In the genomic region with DNA sequence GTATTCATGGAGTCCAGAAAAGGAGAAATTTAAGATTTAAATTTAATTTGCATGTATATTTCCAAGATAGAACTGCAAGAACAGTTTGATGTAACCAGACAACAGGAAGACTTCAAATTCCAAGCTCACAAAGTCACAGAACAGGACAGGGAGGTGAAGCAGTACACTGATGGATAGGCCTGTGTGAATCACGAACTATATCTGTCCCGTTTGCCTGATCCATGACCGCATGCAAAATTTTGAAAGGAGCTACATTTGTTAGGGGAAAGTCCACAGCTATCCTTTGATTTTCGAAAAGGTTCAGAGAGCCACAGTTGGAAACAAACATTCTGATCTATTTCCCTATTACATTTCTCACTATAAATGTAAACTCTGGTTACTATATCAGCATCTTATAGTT, we compare ENCODE assay signal across 26 cellular contexts.
"Had no signal": no experiment of that assay in that cellular context is flagged by ENCODE, and none has a peak within 500 bp of the region (broad histone marks: within the 10 kb centered on the region; RNA-seq: fewer than 3 reads in every experiment).

No MANE protein-coding gene starts in this region.

- DNase-seq: cerebellar nuclear complex; cortex of kidney; effector memory CD8-positive, alpha-beta T cell; erythroblast; esophagus squamous epithelium; foreskin melanocyte; hypothalamus; kidney; left ventricle myocardium superior; mesenchymal stem cell; naive thymus-derived CD8-positive, alpha-beta T cell; nephron progenitor cell; nucleus accumbens; right cardiac atrium; small intestine; stimulated activated CD4-positive, alpha-beta T cell treated with anti-CD3 and anti-CD28 coated beads, Interleukin-15, amount 100 ng/mL, for 24 hours; stimulated activated CD4-positive, alpha-beta T cell treated with anti-CD3 and anti-CD28 coated beads, Interleukin-2, amount 100 ng/mL, for 48 hours; stimulated activated CD8-positive, alpha-beta memory T cell treated with anti-CD3 and anti-CD28 coated beads, Interleukin-4, amount 100 ng/mL, for 48 hours; stimulated activated naive CD4-positive, alpha-beta T cell; stomach; thyroid gland; trophoblast cell had no signal

- H3K4me3 ChIP-seq: esophagus squamous epithelium, lung, prostate gland, stomach, thyroid gland, vagina had no signal

- H3K27me3 ChIP-seq: esophagus squamous epithelium, stomach, thyroid gland, vagina had no signal

- H3K36me3 ChIP-seq: prostate gland, thyroid gland, vagina had no signal

- H3K27ac Mint-ChIP-seq: effector memory CD8-positive, alpha-beta T cell; mesothelial cell of epicardium; nephron progenitor cell had no signal

- H3K9me3 Mint-ChIP-seq: effector memory CD8-positive, alpha-beta T cell; mesothelial cell of epicardium; naive thymus-derived CD8-positive, alpha-beta T cell; nephron progenitor cell had no signal

- FAIRE-seq: kidney, small intestine had no signal

- H3K4me1 ChIP-seq: esophagus squamous epithelium, prostate gland, vagina had no signal

- H3K9me3 ChIP-seq: esophagus squamous epithelium, prostate gland, stomach, thyroid gland, vagina had no signal

- H3K27me3 Mint-ChIP-seq: effector memory CD8-positive, alpha-beta T cell; naive thymus-derived CD8-positive, alpha-beta T cell had no signal

- H3K27ac ChIP-seq: esophagus squamous epithelium, prostate gland, stomach, thyroid gland, vagina had no signal

- H3K4me1 Mint-ChIP-seq: nephron progenitor cell had no signal

- ATAC-seq: effector memory CD8-positive, alpha-beta T cell; left ventricle myocardium superior; naive thymus-derived CD8-positive, alpha-beta T cell; right cardiac atrium had no signal

- H3K4me3 Mint-ChIP-seq: effector memory CD8-positive, alpha-beta T cell; mesothelial cell of epicardium; naive thymus-derived CD8-positive, alpha-beta T cell; nephron progenitor cell had no signal
